In the genomic region with DNA sequence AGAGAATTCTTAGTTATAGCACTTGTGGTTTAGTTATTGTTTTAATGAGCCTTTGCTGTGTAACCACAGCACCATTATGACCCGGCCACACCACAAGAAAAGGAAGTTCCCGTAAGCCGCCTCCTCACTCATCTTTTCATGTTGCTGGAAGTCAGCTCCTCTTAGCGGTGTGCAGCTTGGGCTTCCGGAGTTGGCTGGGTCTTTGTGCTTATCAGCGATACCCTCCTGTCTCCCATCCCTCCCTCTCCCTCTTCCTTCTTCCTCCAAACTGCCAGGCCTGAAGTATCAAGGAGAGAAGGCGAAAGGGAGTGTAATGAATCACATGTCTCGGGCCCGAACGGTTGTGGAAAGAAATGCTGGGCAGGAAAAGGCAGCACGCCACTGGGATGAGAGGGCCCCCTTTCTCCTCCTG, we compare ENCODE assay signal across 9 cellular contexts.
A peak's percentile ranks its signal among the peaks of the same experiment; 100 is the strongest.
DNase-seq lines count a peak whose midpoint lies in the region; ATAC-seq and TF ChIP-seq lines count a peak whose summit lies in the region.
"Had no signal": no experiment of that assay in that cellular context is flagged by ENCODE, and none has a peak within 500 bp of the region (broad histone marks: within the 10 kb centered on the region; RNA-seq: fewer than 3 reads in every experiment).

No MANE protein-coding gene starts in this region.

- H3K9me3 ChIP-seq in CD4-positive, alpha-beta memory T cell (ENCODE audit: control insufficient read depth in 1 of 2, low read length in 2 of 2) = no peaks in the 10 kb centered on the region

- H3K27me3 Mint-ChIP-seq in CD4-positive, alpha-beta memory T cell = peaks cover 19 to 29% of the 10 kb centered on the region in 2 donors
- peaks cover 53 to 96% of the 10 kb centered on the region in 2 donors for H3K27me3 Mint-ChIP-seq in natural killer cell (ENCODE audit: low read depth in 2 of 2)

- peaks cover 0 to 1% (median 0%) of the 10 kb centered on the region in 8 donors for H3K9me3 Mint-ChIP-seq in CD4-positive, alpha-beta memory T cell
- H3K9me3 Mint-ChIP-seq in natural killer cell = no peaks in the 10 kb centered on the region

- ATAC-seq in GM19468 (IDR thresholded peaks at IDR 0.05; ENCODE audit: extremely low read depth, unreplicated experiment) = peak; percentile 64
- ATAC-seq in HG03521 (IDR thresholded peaks at IDR 0.05; ENCODE audit: unreplicated experiment) = peak; percentile 55
- ATAC-seq in natural killer cell = peak; percentile 49 to 84 (median 59)

- no peaks in the 10 kb centered on the region for H3K36me3 ChIP-seq in CD4-positive, alpha-beta memory T cell (ENCODE audit: insufficient read depth, low read length)
- H3K36me3 ChIP-seq: cardiac muscle cell had no signal

- H3K4me3 Mint-ChIP-seq in CD4-positive, alpha-beta memory T cell = peak overlapping the region in 7 of 8 donors; percentile 44 to 80 (median 65)
- peak overlapping the region; percentile 76 for H3K4me3 Mint-ChIP-seq in natural killer cell

- H3K27me3 ChIP-seq in CD4-positive, alpha-beta memory T cell (ENCODE audit: insufficient read depth, low read length) = no peaks in the 10 kb centered on the region
- H3K27me3 ChIP-seq: cardiac muscle cell had no signal

- intact Hi-C loops in CD4-positive, alpha-beta memory T cell (cut with micrococcal nuclease) = no loop called here
- intact Hi-C loops in natural killer cell (cut with micrococcal nuclease) = loop anchor here (5.0 kb wide), 1 partner anchor 707 kb away; no protein-coding TSS in a partner anchor

- no peak overlapping the region for H3K27ac ChIP-seq in CD4-positive, alpha-beta memory T cell (ENCODE audit: low read depth, low read length)
- H3K27ac ChIP-seq: cardiac muscle cell had no signal

- DNase-seq in CD4-positive, alpha-beta memory T cell = peak; percentile 45 to 63 (median 53)
- DNase-seq in activated CD8-positive, alpha-beta memory T cell treated with anti-CD3 and anti-CD28 coated beads, Interleukin-2, amount 50 U/mL, for 4 hours = peak; percentile 19
- DNase-seq in natural killer cell = no peak
- DNase-seq in NCI-H510A treated with DMSO at 0.1 percent for 48 hours (lab: John Stamatoyannopoulos, UW) = no peak
- no peak for DNase-seq in NCI-H128 (lab: John Stamatoyannopoulos, UW; ENCODE audit: unreplicated experiment)
- no peak for DNase-seq in NCI-H526 treated with DMSO at 0.1 percent for 48 hours (lab: John Stamatoyannopoulos, UW)

- POLR2A ChIA-PET in CD4-positive, alpha-beta memory T cell (lab: Charles Lee; ENCODE audit: partially characterized antibody) = no interaction called here

- H3K36me3 Mint-ChIP-seq in CD4-positive, alpha-beta memory T cell = peaks cover 0 to 3% of the 10 kb centered on the region in 2 donors
- H3K36me3 Mint-ChIP-seq in natural killer cell = no peaks in the 10 kb centered on the region

- peaks cover 21 to 38% (median 29%) of the 10 kb centered on the region in 4 donors for H3K4me1 Mint-ChIP-seq in CD4-positive, alpha-beta memory T cell
- peaks cover 31 to 40% of the 10 kb centered on the region in 2 donors for H3K4me1 Mint-ChIP-seq in natural killer cell

- peak overlapping the region in 4 of 7 donors; percentile 12 to 80 (median 39) for H3K27ac Mint-ChIP-seq in CD4-positive, alpha-beta memory T cell
- H3K27ac Mint-ChIP-seq in natural killer cell = no peak overlapping the region

- CTCF ChIA-PET in CD4-positive, alpha-beta memory T cell (lab: Charles Lee; ENCODE audit: partially characterized antibody) = no interaction called here

- H3K4me1 ChIP-seq in CD4-positive, alpha-beta memory T cell (ENCODE audit: insufficient read depth, low read length) = peaks cover 21% of the 10 kb centered on the region

- no peak overlapping the region for H3K4me3 ChIP-seq in CD4-positive, alpha-beta memory T cell (ENCODE audit: low read length in 2 of 2)
- H3K4me3 ChIP-seq: cardiac muscle cell had no signal

- no peak for TF ChIP-seq CTCF in natural killer cell (IDR thresholded peaks at IDR 0.05)

Comparison
In these comparisons a context has a peak if more than half of its experiments do, and no peak if none do; other contexts are left out.
1. DNase-seq: peak in CD4-positive, alpha-beta memory T cell (5 of 5) and activated CD8-positive, alpha-beta memory T cell treated with anti-CD3 and anti-CD28 coated beads, Interleukin-2, amount 50 U/mL, for 4 hours (single experiment); none in natural killer cell (single experiment), NCI-H510A treated with DMSO at 0.1 percent for 48 hours (single experiment), NCI-H128 (single experiment) and NCI-H526 treated with DMSO at 0.1 percent for 48 hours (single experiment).
2. H3K27ac Mint-ChIP-seq: peak in CD4-positive, alpha-beta memory T cell (4 of 7); none in natural killer cell (0 of 2).
3. Peak in every context shown above with its lines, with median percentiles within 50 percentile points of each other: ATAC-seq.